ENCODE assay signal across 16 cellular contexts in genomic region chr1:37250371-37250770, GRCh38.
A peak's percentile ranks its signal among the peaks of the same experiment; 100 is the strongest.
DNase-seq lines count a peak whose midpoint lies in the region; ATAC-seq and TF ChIP-seq lines count a peak whose summit lies in the region.
"Had no signal": no experiment of that assay in that cellular context is flagged by ENCODE, and none has a peak within 500 bp of the region (broad histone marks: within the 10 kb centered on the region; RNA-seq: fewer than 3 reads in every experiment).

No MANE protein-coding gene starts in this region.

- intact Hi-C loops in left lung (cut with DNase I), result no loop called here

- no peak for TF ChIP-seq CTCF in left lung (IDR thresholded peaks at IDR 0.05)

- peaks cover 0 to 53% of the 10 kb centered on the region in 2 donors for H3K27me3 ChIP-seq in left lung

- DNase-seq in ELR (ENCODE audit: low read depth) (peak; percentile 6), HT1080 (ENCODE audit: low read depth) (peak; percentile 51), RKO (ENCODE audit: low spot score) (peak; percentile 59), kidney tubule cell (ENCODE audit: low spot score) (peak; percentile 57), DMS79 treated with DMSO at 0.1 percent for 48 hours (lab: John Stamatoyannopoulos, UW) (no peak), left lung (no peak)
- DNase-seq: Caco-2; CD8-positive, alpha-beta memory T cell; DMS53; KBM-7 had no signal

- H3K9me3 ChIP-seq in left lung, result no peaks in the 10 kb centered on the region
- H3K9me3 ChIP-seq: A549, Caco-2, HAP-1 had no signal

- H3K27ac ChIP-seq in left lung, result no peak overlapping the region
- H3K27ac ChIP-seq: A549, HL-60 had no signal

- no peak overlapping the region for H3K4me3 ChIP-seq in left lung
- H3K4me3 ChIP-seq: A549, GM12878, GM23338, HAP-1 had no signal

- no peak for ATAC-seq in HG02981 (IDR thresholded peaks at IDR 0.05; ENCODE audit: unreplicated experiment)
- ATAC-seq in left lung, result no peak
- ATAC-seq: GM12878, GM23338 had no signal

- H3K36me3 ChIP-seq in left lung, result no peaks in the 10 kb centered on the region
- H3K36me3 ChIP-seq: HAP-1 had no signal

- H3K4me1 ChIP-seq in left lung, result no peaks in the 10 kb centered on the region
- H3K4me1 ChIP-seq: Caco-2, HAP-1 had no signal

Comparison
In these comparisons a context has a peak if more than half of its experiments do, and no peak if none do; other contexts are left out.
1. DNase-seq: peak in ELR (single experiment), HT1080 (single experiment), RKO (single experiment) and kidney tubule cell (single experiment); none in DMS79 treated with DMSO at 0.1 percent for 48 hours (single experiment) and left lung (0 of 2).